In the genomic region with DNA sequence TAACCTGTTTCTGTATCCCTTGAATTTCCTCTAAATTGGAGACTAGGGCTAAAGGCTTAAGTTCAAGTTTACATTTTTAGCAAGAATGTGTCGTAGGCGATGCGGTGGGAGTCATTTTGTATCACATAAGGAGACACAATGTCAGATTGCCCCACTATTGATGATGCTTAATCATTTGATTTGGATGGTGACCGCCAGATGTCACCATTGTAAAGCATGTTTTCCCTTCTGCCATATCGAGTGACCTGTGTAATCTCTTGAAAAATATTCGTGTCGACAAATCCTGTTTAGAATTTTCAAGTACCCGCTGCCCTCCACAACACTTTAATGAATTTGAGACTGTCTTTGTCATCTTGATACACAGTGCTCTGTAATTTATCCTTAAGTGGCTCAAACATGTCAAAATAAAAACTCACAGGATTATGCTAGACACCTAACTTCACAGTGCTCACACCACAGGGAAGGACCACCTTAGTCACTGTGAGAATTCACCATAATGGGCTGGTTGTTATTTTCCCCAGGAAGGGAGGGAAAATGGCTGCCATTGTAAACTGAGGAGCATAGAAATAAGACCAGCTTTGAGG, we compare ENCODE assay signal across 8 cellular contexts. TPM values are rescaled to one million over a fixed set of nuclear protein-coding genes. Genes with fewer than 3 reads are reported as not detected.
DNase-seq lines count a peak whose midpoint lies in the region; ATAC-seq and TF ChIP-seq lines count a peak whose summit lies in the region.

No MANE protein-coding gene starts in this region.

- peaks cover 34 to 38% of the 10 kb centered on the region in 2 donors for H3K27me3 Mint-ChIP-seq in stimulated activated naive B cell treated with anti-CD40 and anti-IgM and Interleukin-4, amounts not matched to agents 10 μg/mL and 1 μg/mL and 100 μg/mL, for 72 hours

- no peaks in the 10 kb centered on the region for H3K36me3 Mint-ChIP-seq in stimulated activated naive B cell treated with anti-CD40 and anti-IgM and Interleukin-4, amounts not matched to agents 10 μg/mL and 1 μg/mL and 100 μg/mL, for 72 hours

- H3K9me3 ChIP-seq in uterus = no peaks in the 10 kb centered on the region

- no peak overlapping the region for H3K4me3 ChIP-seq in fibroblast of mammary gland (ENCODE audit: control insufficient read depth, low read depth, low read length)
- H3K4me3 ChIP-seq in uterus = no peak overlapping the region

- no peaks in the 10 kb centered on the region for H3K36me3 ChIP-seq in uterus

- no peaks in the 10 kb centered on the region for H3K4me1 ChIP-seq in uterus

- H3K9me3 Mint-ChIP-seq in stimulated activated naive B cell treated with anti-CD40 and anti-IgM and Interleukin-4, amounts not matched to agents 10 μg/mL and 1 μg/mL and 100 μg/mL, for 72 hours = no peaks in the 10 kb centered on the region

- H3K4me1 Mint-ChIP-seq in stimulated activated naive B cell treated with anti-CD40 and anti-IgM and Interleukin-4, amounts not matched to agents 10 μg/mL and 1 μg/mL and 100 μg/mL, for 72 hours = peaks cover 0 to 2% of the 10 kb centered on the region in 2 donors

- H3K27ac Mint-ChIP-seq in stimulated activated naive B cell treated with anti-CD40 and anti-IgM and Interleukin-4, amounts not matched to agents 10 μg/mL and 1 μg/mL and 100 μg/mL, for 72 hours = no peak overlapping the region

- no peak overlapping the region for H3K4me3 Mint-ChIP-seq in stimulated activated naive B cell treated with anti-CD40 and anti-IgM and Interleukin-4, amounts not matched to agents 10 μg/mL and 1 μg/mL and 100 μg/mL, for 72 hours

- intact Hi-C loops in uterus (cut with DNase I; ENCODE audit: low total_unique reads) = no loop called here

- peak; percentile 39 for DNase-seq in DMS79 treated with DMSO at 0.1 percent for 48 hours (lab: John Stamatoyannopoulos, UW)
- DNase-seq in HuH-7.5 (ENCODE audit: low spot score) = peak; percentile 21
- DNase-seq in RKO (ENCODE audit: low spot score) = peak; percentile 82
- DNase-seq in fibroblast of mammary gland (ENCODE audit: low read depth) = peak; percentile 63
- DNase-seq in stimulated activated naive B cell treated with anti-CD40 and anti-IgM and Interleukin-4, amounts not matched to agents 10 μg/mL and 1 μg/mL and 100 μg/mL, for 72 hours = no peak
- no peak for DNase-seq in uterus
- no peak for DNase-seq in activated gamma-delta T cell (lab: John Stamatoyannopoulos, UW)

- ATAC-seq in stimulated activated naive B cell treated with anti-CD40 and anti-IgM and Interleukin-4, amounts not matched to agents 10 μg/mL and 1 μg/mL and 100 μg/mL, for 72 hours (replicated peaks) = peak; percentile 46 to 47
- ATAC-seq in HG03045 (IDR thresholded peaks at IDR 0.05; ENCODE audit: unreplicated experiment) = no peak

- no peak for TF ChIP-seq POLR2A in uterus (IDR thresholded peaks at IDR 0.05)

- TF ChIP-seq CTCF in fibroblast of mammary gland (conservative IDR thresholded peaks at IDR 0.05; ENCODE audit: control insufficient read depth, insufficient read depth, low read depth, low read length) = peak; percentile 47
- peak in 1 of 4 experiments; percentile 5 for TF ChIP-seq CTCF in uterus (IDR thresholded peaks at IDR 0.05)

- no peak overlapping the region for H3K27ac ChIP-seq in uterus

- no peaks in the 10 kb centered on the region for H3K27me3 ChIP-seq in uterus

RNA-seq across cellular contexts. Expression of a gene that starts 34.5 kb away (rescaled TPM):
- not detected for total RNA-seq in uterus

Comparison
In these comparisons a context has a peak if more than half of its experiments do, and no peak if none do; other contexts are left out.
1. DNase-seq: peak in DMS79 treated with DMSO at 0.1 percent for 48 hours (single experiment), HuH-7.5 (single experiment), RKO (single experiment) and fibroblast of mammary gland (single experiment); none in stimulated activated naive B cell treated with anti-CD40 and anti-IgM and Interleukin-4, amounts not matched to agents 10 μg/mL and 1 μg/mL and 100 μg/mL, for 72 hours (single experiment), uterus (0 of 2) and activated gamma-delta T cell (single experiment).